ENCODE assay signal across 8 cellular contexts in the genomic region with DNA sequence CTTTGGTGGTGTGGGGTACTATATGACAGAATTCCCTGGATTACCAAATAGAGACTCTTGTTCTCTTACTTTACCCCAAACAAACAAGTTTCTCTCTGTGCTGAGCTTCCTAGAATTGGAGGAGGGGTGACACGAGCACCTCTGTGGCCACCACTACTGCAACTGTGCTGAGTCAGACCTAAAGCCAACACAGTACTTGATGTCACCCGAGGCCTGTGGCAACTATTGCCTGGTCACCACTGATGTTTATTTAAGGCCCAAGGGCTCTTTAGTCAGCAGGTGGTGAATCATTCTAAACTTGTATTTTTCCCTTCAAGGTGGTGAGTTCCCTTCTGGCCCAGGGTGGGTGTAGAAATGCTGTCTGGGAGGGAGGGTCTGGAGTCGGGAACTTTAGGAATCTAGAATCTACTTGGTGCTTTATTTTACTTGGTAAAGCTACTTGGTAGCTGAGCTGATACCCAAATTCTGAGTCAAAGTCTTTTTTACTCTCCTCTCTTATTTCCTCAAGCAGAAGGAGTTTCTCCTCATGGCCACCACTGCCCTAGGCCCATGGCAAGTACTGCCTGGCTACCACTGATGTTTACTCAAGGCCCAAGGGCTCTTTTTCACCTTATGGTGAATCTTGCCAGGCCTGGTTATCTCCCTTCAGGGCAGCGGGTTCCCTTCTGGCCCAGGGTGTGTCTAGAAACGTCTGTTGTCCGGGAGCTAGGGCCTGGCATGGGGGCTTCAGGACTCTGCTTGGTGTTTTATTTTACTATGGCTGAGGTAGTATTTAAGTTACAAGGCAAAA. TPM values are rescaled to one million over a fixed set of nuclear protein-coding genes. Genes with fewer than 3 reads are reported as not detected.
A peak's percentile ranks its signal among the peaks of the same experiment; 100 is the strongest.
DNase-seq lines count a peak whose midpoint lies in the region; ATAC-seq, FAIRE-seq and TF ChIP-seq lines count a peak whose summit lies in the region.

No MANE protein-coding gene starts in this region.

- H3K9ac ChIP-seq in HUES6 (ENCODE audit: low read length), result peak overlapping the region; percentile 19

- no peaks in the 10 kb centered on the region for H3K27me3 ChIP-seq in HUES6 (ENCODE audit: control insufficient read depth, insufficient read depth, low read length)
- H3K27me3 ChIP-seq in pancreas, result no peaks in the 10 kb centered on the region

- TF ChIP-seq CTCF in pancreas (IDR thresholded peaks at IDR 0.05), result no peak

- FAIRE-seq in pancreas (lab: Jason Lieb, UNC), result no peak
- no peak for FAIRE-seq in frontal cortex (lab: Jason Lieb, UNC)

- no peaks in the 10 kb centered on the region for H3K36me3 ChIP-seq in HUES6 (ENCODE audit: control insufficient read depth, insufficient read depth, low read length)
- H3K36me3 ChIP-seq in pancreas, result no peaks in the 10 kb centered on the region

- DNase-seq in dedifferentiated amniotic fluid mesenchymal stem cell (ENCODE audit: extremely low spot score), result peak; percentile 91
- peak in 5 of 6 donors; percentile 50 to 80 (median 55) for DNase-seq in pancreas
- DNase-seq in frontal cortex (ENCODE audit: low spot score in 2 of 2), result no peak
- no peak for DNase-seq in stimulated activated CD4-positive, alpha-beta T cell treated with anti-CD3 and anti-CD28 coated beads, Interleukin-15, amount 100 ng/mL, for 24 hours

- H3K4me1 ChIP-seq in HUES6 (ENCODE audit: control insufficient read depth, insufficient read depth, low read length) (peaks cover 6% of the 10 kb centered on the region; the same call in 1 of the 2 replicates), pancreas (peaks cover 9 to 14% (median 11%) of the 10 kb centered on the region in 3 donors)

- intact Hi-C loops in pancreas (cut with DNase I), result no loop called here

- H3K27ac ChIP-seq in HUES6 (ENCODE audit: low read depth, low read length) (no peak overlapping the region), pancreas (peak overlapping the region; percentile 54 to 90 (median 62))

- H3K9me3 ChIP-seq in HUES6 (ENCODE audit: control insufficient read depth, insufficient read depth, low read depth, low read length) (no peaks in the 10 kb centered on the region), pancreas (no peaks in the 10 kb centered on the region)

- peak; percentile 92 for ATAC-seq in GM19035 (IDR thresholded peaks at IDR 0.05; ENCODE audit: unreplicated experiment)
- peak; percentile 96 to 98 (median 97) for ATAC-seq in pancreas
- ATAC-seq in HG02571 (IDR thresholded peaks at IDR 0.05; ENCODE audit: unreplicated experiment), result no peak
- no peak for ATAC-seq in GM19023 (IDR thresholded peaks at IDR 0.05; ENCODE audit: unreplicated experiment)

- WGBS in pancreas, 2 donors, result 53 to 57% methylated on average over 6 of the region's 6 CpGs

- H3K4me3 ChIP-seq in HUES6 (ENCODE audit: low read depth, low read length) (no peak overlapping the region), pancreas (no peak overlapping the region)

RNA-seq across cellular contexts. Expression of a gene that starts 9.8 kb away (rescaled TPM):
- total RNA-seq in pancreas, result 10 to 100 TPM in 5 of 6 donors, 1 to 10 TPM in 1; 6.5 to 21.1 (median 13.7) TPM
- polyA plus RNA-seq in pancreas, result 10 to 100 TPM; 10.9 to 11.3 TPM
- total RNA-seq in frontal cortex, result 1.6 TPM

Comparison
In these comparisons a context has a peak if more than half of its experiments do, and no peak if none do; other contexts are left out.
1. ATAC-seq: peak in GM19035 (single experiment) and pancreas (4 of 4); none in HG02571 (single experiment) and GM19023 (single experiment).
2. DNase-seq: peak in dedifferentiated amniotic fluid mesenchymal stem cell (single experiment) and pancreas (5 of 6); none in frontal cortex (0 of 2) and stimulated activated CD4-positive, alpha-beta T cell treated with anti-CD3 and anti-CD28 coated beads, Interleukin-15, amount 100 ng/mL, for 24 hours (single experiment).